Comparison of ENCODE assay signal across 10 cellular contexts in genomic region chr1:3727042-3727824, GRCh38. TPM values are rescaled to one million over a fixed set of nuclear protein-coding genes. Genes with fewer than 3 reads are reported as not detected.
DNase-seq lines count a peak whose midpoint lies in the region; ATAC-seq, FAIRE-seq and TF ChIP-seq lines count a peak whose summit lies in the region.
"Had no signal": no experiment of that assay in that cellular context is flagged by ENCODE, and none has a peak within 500 bp of the region (broad histone marks: within the 10 kb centered on the region; RNA-seq: fewer than 3 reads in every experiment).

No MANE protein-coding gene starts in this region.

- H3K27ac ChIP-seq in colonic mucosa (no peak overlapping the region), prostate gland (no peak overlapping the region)

- POLR2A ChIA-PET in HEK293T (lab: Yijun Ruan, JAX): no interaction called here

- CTCF ChIA-PET in HEK293T (lab: Yijun Ruan, JAX): no interaction called here

- H3K27me3 ChIP-seq in colonic mucosa (no peaks in the 10 kb centered on the region), prostate gland (replicated peaks; ENCODE audit: insufficient read depth) (no peaks in the 10 kb centered on the region)

- FAIRE-seq in HTR-8/SVneo (lab: Jason Lieb, UNC): no peak

- no peaks in the 10 kb centered on the region for H3K36me3 Mint-ChIP-seq in activated naive CD8-positive, alpha-beta T cell treated with anti-CD3 and anti-CD28 coated beads, Interleukin-2, amount 50 U/mL, for 24 hours (ENCODE audit: low read depth)
- H3K36me3 Mint-ChIP-seq: activated naive CD4-positive, alpha-beta T cell treated with anti-CD3 and anti-CD28 coated beads, Interleukin-2, amount 50 U/mL, for 24 hours had no signal

- intact Hi-C loops in colonic mucosa (cut with DNase I): loop anchor here (10.0 kb wide), 1 partner anchor 232 kb away; no protein-coding TSS in a partner anchor
- intact Hi-C loops in prostate gland (cut with DNase I): no loop called here

- no peaks in the 10 kb centered on the region for H3K36me3 ChIP-seq in colonic mucosa
- no peaks in the 10 kb centered on the region for H3K36me3 ChIP-seq in prostate gland

- no peak overlapping the region for H3K4me3 ChIP-seq in colonic mucosa
- no peak overlapping the region for H3K4me3 ChIP-seq in prostate gland

- H3K9me3 ChIP-seq in colonic mucosa: no peaks in the 10 kb centered on the region
- no peaks in the 10 kb centered on the region for H3K9me3 ChIP-seq in prostate gland

- peak; percentile 38 for ATAC-seq in activated naive CD8-positive, alpha-beta T cell treated with anti-CD3 and anti-CD28 coated beads, Interleukin-2, amount 50 U/mL, for 24 hours
- ATAC-seq in left lobe of liver: peak; percentile 10
- ATAC-seq in HG02678 (IDR thresholded peaks at IDR 0.05; ENCODE audit: unreplicated experiment): no peak

- H3K4me3 Mint-ChIP-seq in activated naive CD8-positive, alpha-beta T cell treated with anti-CD3 and anti-CD28 coated beads, Interleukin-2, amount 50 U/mL, for 24 hours: no peak overlapping the region
- H3K4me3 Mint-ChIP-seq: activated naive CD4-positive, alpha-beta T cell treated with anti-CD3 and anti-CD28 coated beads, Interleukin-2, amount 50 U/mL, for 24 hours had no signal

- TF ChIP-seq CTCF in colonic mucosa (IDR thresholded peaks at IDR 0.05) (no peak), prostate gland (IDR thresholded peaks at IDR 0.05) (peak in 2 of 4 experiments; percentile 14 to 45)

- no peaks in the 10 kb centered on the region for H3K27me3 Mint-ChIP-seq in activated naive CD8-positive, alpha-beta T cell treated with anti-CD3 and anti-CD28 coated beads, Interleukin-2, amount 50 U/mL, for 24 hours

- no peaks in the 10 kb centered on the region for H3K4me1 Mint-ChIP-seq in activated naive CD8-positive, alpha-beta T cell treated with anti-CD3 and anti-CD28 coated beads, Interleukin-2, amount 50 U/mL, for 24 hours
- H3K4me1 Mint-ChIP-seq: activated naive CD4-positive, alpha-beta T cell treated with anti-CD3 and anti-CD28 coated beads, Interleukin-2, amount 50 U/mL, for 24 hours had no signal

- WGBS in prostate gland: 69% methylated on average over 27 of the region's 37 CpGs

- no peaks in the 10 kb centered on the region for H3K9me3 Mint-ChIP-seq in activated naive CD8-positive, alpha-beta T cell treated with anti-CD3 and anti-CD28 coated beads, Interleukin-2, amount 50 U/mL, for 24 hours
- H3K9me3 Mint-ChIP-seq: activated naive CD4-positive, alpha-beta T cell treated with anti-CD3 and anti-CD28 coated beads, Interleukin-2, amount 50 U/mL, for 24 hours had no signal

- H3K27ac Mint-ChIP-seq in activated naive CD8-positive, alpha-beta T cell treated with anti-CD3 and anti-CD28 coated beads, Interleukin-2, amount 50 U/mL, for 24 hours: no peak overlapping the region
- H3K27ac Mint-ChIP-seq: activated naive CD4-positive, alpha-beta T cell treated with anti-CD3 and anti-CD28 coated beads, Interleukin-2, amount 50 U/mL, for 24 hours had no signal

- DNase-seq in Ammon's horn (ENCODE audit: low spot score) (peak; percentile 74), HEK293T (ENCODE audit: extremely low spot score) (peak; percentile 53), left lobe of liver (ENCODE audit: low spot score) (no peak), colonic mucosa (no peak), prostate gland (ENCODE audit: low spot score) (no peak), HTR-8/SVneo (ENCODE audit: insufficient read length, low spot score) (no peak)
- DNase-seq in activated naive CD8-positive, alpha-beta T cell treated with anti-CD3 and anti-CD28 coated beads, Interleukin-2, amount 50 U/mL, for 24 hours: peak; percentile 19
- DNase-seq: NCI-H1436 treated with DMSO at 0.1 percent for 48 hours had no signal

- H3K4me1 ChIP-seq in colonic mucosa (no peaks in the 10 kb centered on the region), prostate gland (replicated peaks) (no peaks in the 10 kb centered on the region)

- TF ChIP-seq POLR2A in prostate gland (IDR thresholded peaks at IDR 0.05): no peak

- H3K9ac ChIP-seq in colonic mucosa (ENCODE audit: low read depth in 2 of 2, low read length in 2 of 2): no peak overlapping the region

TF ChIP-seq in HEK293T, 16 proteins besides CTCF, POLR2A, EP300 and RAD21:
- no peak for TF ChIP-seq SUZ12 (IDR thresholded peaks at IDR 0.05)
- TF ChIP-seq FOXM1 (IDR thresholded peaks at IDR 0.05; ENCODE audit: borderline replicate concordance): no peak
- TF ChIP-seq L3MBTL2 (conservative IDR thresholded peaks at IDR 0.05): no peak
- TF ChIP-seq CTBP1 (IDR thresholded peaks at IDR 0.05; ENCODE audit: borderline replicate concordance): no peak
- TF ChIP-seq BHLHE40 (IDR thresholded peaks at IDR 0.05; ENCODE audit: borderline replicate concordance): no peak
- no peak for TF ChIP-seq TARDBP (IDR thresholded peaks at IDR 0.05)
- TF ChIP-seq ELF4 (IDR thresholded peaks at IDR 0.05): no peak
- no peak for TF ChIP-seq PKNOX1 (IDR thresholded peaks at IDR 0.05)
- TF ChIP-seq ARNT (IDR thresholded peaks at IDR 0.05): no peak
- no peak for TF ChIP-seq ZNF384 (IDR thresholded peaks at IDR 0.05)
- TF ChIP-seq HDGF (IDR thresholded peaks at IDR 0.05; ENCODE audit: borderline replicate concordance): no peak
- no peak for TF ChIP-seq SP1 (IDR thresholded peaks at IDR 0.05)
- no peak for TF ChIP-seq LEF1 (IDR thresholded peaks at IDR 0.05; ENCODE audit: borderline replicate concordance)
- no peak for TF ChIP-seq NFRKB (IDR thresholded peaks at IDR 0.05)
- TF ChIP-seq FOXA1 (IDR thresholded peaks at IDR 0.05): no peak
- TF ChIP-seq FOXK2 (IDR thresholded peaks at IDR 0.05): no peak

RNA-seq across cellular contexts. Expression of gene CCDC27, which starts 25.0 kb away (rescaled TPM):
- total RNA-seq in left lobe of liver (not detected), colonic mucosa (not detected), prostate gland (under 1 TPM in 1 of 2 donors, not detected in 1; 0.97 TPM)

RNA-seq across cellular contexts. Expression of gene SMIM1, which starts 45.3 kb away (rescaled TPM):
- total RNA-seq in left lobe of liver: 4.9 TPM
- 1 to 10 TPM; 1.9 to 2.4 TPM for total RNA-seq in colonic mucosa
- total RNA-seq in prostate gland: 100 to 1,000 TPM in 1 of 2 donors, 10 to 100 TPM in 1; 17.7 to 148 TPM

Comparison
In these comparisons a context has a peak if more than half of its experiments do, and no peak if none do; other contexts are left out.
1. DNase-seq: peak in Ammon's horn (single experiment), HEK293T (single experiment) and activated naive CD8-positive, alpha-beta T cell treated with anti-CD3 and anti-CD28 coated beads, Interleukin-2, amount 50 U/mL, for 24 hours (single experiment); none in left lobe of liver (single experiment), colonic mucosa (single experiment), prostate gland (single experiment) and HTR-8/SVneo (single experiment).